8 cellular contexts compared by ENCODE assay signal in genomic region chr20:36154696-36155628, GRCh38. TPM values are rescaled to one million over a fixed set of nuclear protein-coding genes. Genes with fewer than 3 reads are reported as not detected.
DNase-seq lines count a peak whose midpoint lies in the region; ATAC-seq and TF ChIP-seq lines count a peak whose summit lies in the region.

TSS of gene EPB41L1 (plus strand) at chr20:36154740. CDS start at chr20:36173778, 19,038 bp downstream.

- ATAC-seq in GM19324 (IDR thresholded peaks at IDR 0.05; ENCODE audit: low FRiP score, unreplicated experiment) (no peak), HG03521 (IDR thresholded peaks at IDR 0.05; ENCODE audit: unreplicated experiment) (no peak)

- H3K9me3 ChIP-seq in iPS-18a (ENCODE audit: control insufficient read depth, low read depth, low read length) (no peaks in the 10 kb centered on the region), sigmoid colon (no peaks in the 10 kb centered on the region)

- H3K36me3 ChIP-seq in H7 (replicated peaks; ENCODE audit: control insufficient read depth, insufficient read depth, low read length), result no peaks in the 10 kb centered on the region
- no peaks in the 10 kb centered on the region for H3K36me3 ChIP-seq in iPS-18a (ENCODE audit: control insufficient read depth, low read depth, low read length)
- H3K36me3 ChIP-seq in sigmoid colon, result no peaks in the 10 kb centered on the region

- DNase-seq in A172 (ENCODE audit: low spot score) (no peak), H7 (no peak), astrocyte of the cerebellum (ENCODE audit: low read depth) (no peak), sigmoid colon (peak; percentile 72), NCI-H1694 (lab: John Stamatoyannopoulos, UW) (no peak)

- H3K27ac ChIP-seq in iPS-18a (ENCODE audit: low read length) (no peak within 1 kb of the TSS), sigmoid colon (peak within 1 kb of the TSS; percentile 79 to 84 (median 82))

- H3K4me1 ChIP-seq in iPS-18a (ENCODE audit: control insufficient read depth, low read depth, low read length) (peaks cover 7% of the 10 kb centered on the region), sigmoid colon (peaks cover 3 to 33% (median 29%) of the 10 kb centered on the region in 4 donors)

- in situ Hi-C loops in astrocyte of the cerebellum (cut with HindIII; ENCODE audit: low sequenced_read_pairs), result no loop called here

- H3K27me3 ChIP-seq in H7 (ENCODE audit: control insufficient read depth, insufficient read depth, low read length) (peaks cover 11% of the 10 kb centered on the region), iPS-18a (ENCODE audit: control insufficient read depth, insufficient read depth, low read length) (peaks cover 13% of the 10 kb centered on the region), sigmoid colon (no peaks in the 10 kb centered on the region)

- H3K4me3 ChIP-seq in H7 (ENCODE audit: insufficient read depth, low read depth, low read length) (peak within 1 kb of the TSS; percentile 70), astrocyte of the cerebellum (ENCODE audit: low read depth, low read length) (peak within 1 kb of the TSS; percentile 60), iPS-18a (ENCODE audit: low read length) (peak within 1 kb of the TSS; percentile 73), sigmoid colon (peak within 1 kb of the TSS; percentile 53 to 83 (median 70))

- H3K9ac ChIP-seq in iPS-18a (ENCODE audit: low read length), result no peak within 1 kb of the TSS

- intact Hi-C loops in sigmoid colon (cut with DNase I), result loop anchor here (5.0 kb wide), 1 partner anchor 103 kb away; no protein-coding TSS in a partner anchor

- 21 to 30% methylated on average over 51 of the region's 51 CpGs for whole genome bisulfite sequencing in sigmoid colon, 2 donors

- no peak for TF ChIP-seq POLR2A in sigmoid colon (IDR thresholded peaks at IDR 0.05)

- no peak for TF ChIP-seq CTCF in astrocyte of the cerebellum (IDR thresholded peaks at IDR 0.05; ENCODE audit: low read depth, low read length, missing control alignments)
- no peak for TF ChIP-seq CTCF in sigmoid colon (IDR thresholded peaks at IDR 0.05)

- TF ChIP-seq EP300 in sigmoid colon (IDR thresholded peaks at IDR 0.05), result no peak

RNA-seq across cellular contexts. Expression of gene EPB41L1, which starts in this region (rescaled TPM):
- 32.2 and 43.2 TPM in 2 replicates for total RNA-seq in A172 (2014; rRNA removed; shearing (Covaris generic))
- 11.9 TPM in 2 replicates for total RNA-seq in H7 (2014; rRNA removed; shearing (Covaris generic))
- total RNA-seq in sigmoid colon, result 10 to 100 TPM; 19.3 to 61.8 (median 21.0) TPM
- polyA plus RNA-seq in sigmoid colon, result 10 to 100 TPM; 14.1 to 17.6 (median 16.8) TPM
